In genomic region chr6:127768745-127769144, GRCh38 we compare ENCODE assay signal across 1 cellular context.
TF ChIP-seq lines count a peak whose summit lies in the region.

No MANE protein-coding gene starts in this region.

TF ChIP-seq in HepG2, 621 proteins besides CTCF, POLR2A, EP300 and RAD21 (continued from another document):
- TF ChIP-seq HNF4A (CRISPR knock-in tag; IDR thresholded peaks at IDR 0.05) (peak; percentile 59), CREM (IDR thresholded peaks at IDR 0.05) (0 out of 2 replicates have a peak, but pooled peaks have one; percentile 16), CREM (CRISPR knock-in tag; IDR thresholded peaks at IDR 0.05) (no peak), FOXP4 (CRISPR knock-in tag; IDR thresholded peaks at IDR 0.05) (peak; percentile 44; the same call in 1 of the 2 replicates), FOXA1 (IDR thresholded peaks at IDR 0.05) (no peak), FOXA1 (CRISPR knock-in tag; IDR thresholded peaks at IDR 0.05) (0 out of 2 replicates have a peak, but pooled peaks have one; percentile 24), FOXP1 (IDR thresholded peaks at IDR 0.05) (no peak), FOXP1 (CRISPR knock-in tag; IDR thresholded peaks at IDR 0.05) (peak; percentile 77), ZNF609 (CRISPR knock-in tag; IDR thresholded peaks at IDR 0.05; ENCODE audit: borderline replicate concordance) (peak; percentile 43; the same call in 1 of the 2 replicates), ELK4 (CRISPR knock-in tag; IDR thresholded peaks at IDR 0.05; ENCODE audit: borderline replicate concordance) (no peak), HIVEP1 (CRISPR knock-in tag; IDR thresholded peaks at IDR 0.05) (no peak), ZNF891 (CRISPR knock-in tag; IDR thresholded peaks at IDR 0.05) (no peak), ZNF75D (CRISPR knock-in tag; IDR thresholded peaks at IDR 0.05; ENCODE audit: borderline replicate concordance) (no peak), ZNF768 (CRISPR knock-in tag; IDR thresholded peaks at IDR 0.05) (no peak), BCL6 (CRISPR knock-in tag; IDR thresholded peaks at IDR 0.05) (peak; percentile 86), ZBTB40 (IDR thresholded peaks at IDR 0.05) (no peak), ZBTB40 (CRISPR knock-in tag; IDR thresholded peaks at IDR 0.05) (no peak), ZSCAN21 (CRISPR knock-in tag; IDR thresholded peaks at IDR 0.05; ENCODE audit: borderline replicate concordance) (no peak), SOX13 (IDR thresholded peaks at IDR 0.05) (no peak), SOX13 (CRISPR knock-in tag; conservative IDR thresholded peaks at IDR 0.05 in 1 of 2, IDR thresholded peaks at IDR 0.05 in 1 of 2) (0 out of 4 replicates have a peak, but pooled peaks of 1 of the 2 experiments have one; percentile 32), SOX6 (IDR thresholded peaks at IDR 0.05) (no peak), SOX6 (CRISPR knock-in tag; IDR thresholded peaks at IDR 0.05) (peak; percentile 10; the same call in 1 of the 2 replicates), ONECUT2 (CRISPR knock-in tag; IDR thresholded peaks at IDR 0.05) (0 out of 2 replicates have a peak, but pooled peaks have one; percentile 15), RARA (CRISPR knock-in tag; IDR thresholded peaks at IDR 0.05) (peak; percentile 36; the same call in 1 of the 2 replicates), ZNF878 (CRISPR knock-in tag; IDR thresholded peaks at IDR 0.05) (no peak), HOXA7 (CRISPR knock-in tag; IDR thresholded peaks at IDR 0.05) (no peak), MBNL3 (CRISPR knock-in tag; conservative IDR thresholded peaks at IDR 0.05) (no peak), JUNB (CRISPR knock-in tag; IDR thresholded peaks at IDR 0.05; ENCODE audit: borderline replicate concordance) (no peak), ZNF639 (CRISPR knock-in tag; conservative IDR thresholded peaks at IDR 0.05) (no peak), ZNF703 (CRISPR knock-in tag; IDR thresholded peaks at IDR 0.05; ENCODE audit: borderline replicate concordance) (no peak), TCF7 (IDR thresholded peaks at IDR 0.05; ENCODE audit: low read depth) (peak; percentile 20; the same call in 1 of the 2 replicates), HOXD1 (CRISPR knock-in tag; IDR thresholded peaks at IDR 0.05) (no peak), HOXA9 (CRISPR knock-in tag; IDR thresholded peaks at IDR 0.05; ENCODE audit: borderline replicate concordance) (no peak)
